Comparison of ENCODE assay signal across 32 cellular contexts in the genomic region with DNA sequence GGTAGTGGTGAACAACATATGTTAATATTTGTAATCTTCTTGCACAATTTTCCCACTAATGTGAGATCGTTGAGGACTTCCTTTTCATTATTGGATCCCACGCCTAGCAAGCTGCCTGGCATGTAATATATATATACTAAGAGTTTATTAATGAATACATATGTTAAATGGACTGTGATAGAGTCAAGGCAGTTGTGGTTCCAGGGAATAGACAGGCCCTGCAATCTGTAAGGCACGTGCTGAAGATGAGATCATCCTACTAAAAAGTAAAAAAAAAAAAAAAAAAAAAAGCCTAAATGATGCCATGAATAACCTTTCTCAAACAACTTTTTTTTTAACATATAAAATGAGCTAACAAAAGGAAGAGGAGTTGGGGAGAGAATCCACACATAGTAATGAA. TPM values are rescaled to one million over a fixed set of nuclear protein-coding genes. Genes with fewer than 3 reads are reported as not detected.
"Had no signal": no experiment of that assay in that cellular context is flagged by ENCODE, and none has a peak within 500 bp of the region (broad histone marks: within the 10 kb centered on the region; RNA-seq: fewer than 3 reads in every experiment).

No MANE protein-coding gene starts in this region.

- H3K4me3 ChIP-seq: ascending aorta, breast epithelium, cardiac muscle cell, coronary artery, heart left ventricle had no signal

- H3K36me3 ChIP-seq: ascending aorta, breast epithelium, cardiac muscle cell, heart left ventricle had no signal

- H3K27ac ChIP-seq: ascending aorta, breast epithelium, cardiac muscle cell, coronary artery, dorsolateral prefrontal cortex, heart left ventricle had no signal

- ATAC-seq: activated CD4-positive, alpha-beta T cell treated with anti-CD3 and anti-CD28 coated beads for 36 hours; activated CD8-positive, alpha-beta memory T cell treated with anti-CD3 and anti-CD28 coated beads, Interleukin-2, amount 10 ng/mL, durations not matched to agents 7 days and 5 days; activated CD8-positive, alpha-beta T cell treated with anti-CD3 and anti-CD28 coated beads, Interleukin-2, amount 10 ng/mL, durations not matched to agents 7 days and 5 days; activated naive CD4-positive, alpha-beta T cell treated with anti-CD3 and anti-CD28 coated beads, Interleukin-2, amount 50 U/mL, for 72 hours; esophagus mucosa; heart left ventricle had no signal

- DNase-seq: activated CD4-positive, alpha-beta memory T cell treated with anti-CD3 and anti-CD28 coated beads for 36 hours; activated CD4-positive, alpha-beta T cell treated with anti-CD3 and anti-CD28 coated beads for 36 hours; activated CD4-positive, alpha-beta T cell treated with anti-CD3 and anti-CD28 coated beads, Interleukin-2, amount 10 ng/mL, durations not matched to agents 24 days and 14 days; activated CD4-positive, CD25-positive, alpha-beta regulatory T cell; activated CD4-positive, CD25-positive, alpha-beta regulatory T cell treated with anti-CD3 and anti-CD28 coated beads, Interleukin-2, amount 50 U/mL, for 72 hours; activated CD8-positive, alpha-beta memory T cell treated with anti-CD3 and anti-CD28 coated beads, Interleukin-2, amount 10 ng/mL, durations not matched to agents 7 days and 5 days; activated CD8-positive, alpha-beta memory T cell treated with anti-CD3 and anti-CD28 coated beads, Interleukin-2, amount 50 U/mL, for 4 hours; activated CD8-positive, alpha-beta T cell treated with anti-CD3 and anti-CD28 coated beads, Interleukin-2, amount 10 ng/mL, durations not matched to agents 7 days and 5 days; activated effector memory CD4-positive, alpha-beta T cell treated with anti-CD3 and anti-CD28 coated beads, Interleukin-2, amount 50 U/mL, for 16 hours; activated naive CD4-positive, alpha-beta T cell treated with anti-CD3 and anti-CD28 coated beads, Interleukin-2, amount 10 ng/mL, durations not matched to agents 7 days and 5 days; activated naive CD8-positive, alpha-beta T cell treated with anti-CD3 and anti-CD28 coated beads, Interleukin-2, amount 10 ng/mL, durations not matched to agents 7 days and 5 days; activated T-cell treated with anti-CD3 and anti-CD28 coated beads, Interleukin-2, amount 50 U/mL, for 1 hour; activated T-cell treated with anti-CD3 and anti-CD28 coated beads, Interleukin-2, amount 50 U/mL, for 48 hours; central memory CD4-positive, alpha-beta T cell; cerebellar nuclear complex; dorsolateral prefrontal cortex; effector memory CD4-positive, alpha-beta T cell; endodermal cell; glutamatergic neuron; heart left ventricle; T-helper 2 cell had no signal

- H3K27me3 ChIP-seq: ascending aorta, breast epithelium, cardiac muscle cell, dorsolateral prefrontal cortex had no signal

- H3K9me3 ChIP-seq: ascending aorta, breast epithelium, heart left ventricle had no signal

- H3K4me1 ChIP-seq: ascending aorta, breast epithelium, heart left ventricle had no signal

RNA-seq across cellular contexts. Expression of gene PLPPR5, which starts 28.8 kb away (rescaled TPM):
- total RNA-seq: activated CD4-positive, alpha-beta memory T cell treated with anti-CD3 and anti-CD28 coated beads for 36 hours; activated CD4-positive, alpha-beta T cell treated with anti-CD3 and anti-CD28 coated beads for 36 hours; activated CD4-positive, alpha-beta T cell treated with anti-CD3 and anti-CD28 coated beads, Interleukin-2, amount 10 ng/mL, durations not matched to agents 24 days and 14 days; activated CD8-positive, alpha-beta memory T cell treated with anti-CD3 and anti-CD28 coated beads for 36 hours; activated CD8-positive, alpha-beta memory T cell treated with anti-CD3 and anti-CD28 coated beads, Interleukin-2, amount 10 ng/mL, durations not matched to agents 7 days and 5 days; activated CD8-positive, alpha-beta T cell treated with anti-CD3 and anti-CD28 coated beads, Interleukin-2, amount 10 ng/mL, durations not matched to agents 7 days and 5 days; activated naive CD4-positive, alpha-beta T cell treated with anti-CD3 and anti-CD28 coated beads, Interleukin-2, amount 50 U/mL, for 72 hours; activated naive CD8-positive, alpha-beta T cell treated with anti-CD3 and anti-CD28 coated beads, Interleukin-2, amount 10 ng/mL, durations not matched to agents 7 days and 5 days; activated T-helper 1 cell treated with anti-CD3 and anti-CD28 coated beads, Interleukin-12 subunit alpha, Interleukin-12 subunit beta, Interleukin-2, Interleukin-4 antibody, amounts not matched to agents 30 ng/mL and 10 ng/mL and 1 ng/mL, durations not matched to agents 14 hours and 24 hours and 36 hours; activated T-helper 2 cell treated with anti-CD3 and anti-CD28 coated beads, Interferon-gamma antibody, Interleukin-2, Interleukin-4, amounts not matched to agents 10 μg/mL and 5 μg/mL and 100 μg/mL, durations not matched to agents 14 hours and 24 hours and 36 hours; ascending aorta; breast epithelium; esophagus mucosa; fibroblast of villous mesenchyme; heart left ventricle; T-helper 1 cell treated with Interleukin-12 subunit alpha and Interleukin-12 subunit beta and Interleukin-4 antibody, amounts not matched to agents 30 ng/mL and 1 ng/mL, for 36 hours had no signal
- polyA plus RNA-seq: heart left ventricle had no signal
